Comparison of ENCODE assay signal across 1 cellular context in genomic region chr12:12733118-12733517, GRCh38.
A peak's percentile ranks its signal among the peaks of the same experiment; 100 is the strongest.
TF ChIP-seq lines count a peak whose summit lies in the region.

No MANE protein-coding gene starts in this region.

TF ChIP-seq in HEK293, 187 proteins besides CTCF, POLR2A, EP300 and RAD21 (continued from another document):
- no peak for TF ChIP-seq ZNF518A (tag by site-specific recombination; conservative IDR thresholded peaks at IDR 0.05; ENCODE audit: low read depth)
- TF ChIP-seq, protein P1, sequence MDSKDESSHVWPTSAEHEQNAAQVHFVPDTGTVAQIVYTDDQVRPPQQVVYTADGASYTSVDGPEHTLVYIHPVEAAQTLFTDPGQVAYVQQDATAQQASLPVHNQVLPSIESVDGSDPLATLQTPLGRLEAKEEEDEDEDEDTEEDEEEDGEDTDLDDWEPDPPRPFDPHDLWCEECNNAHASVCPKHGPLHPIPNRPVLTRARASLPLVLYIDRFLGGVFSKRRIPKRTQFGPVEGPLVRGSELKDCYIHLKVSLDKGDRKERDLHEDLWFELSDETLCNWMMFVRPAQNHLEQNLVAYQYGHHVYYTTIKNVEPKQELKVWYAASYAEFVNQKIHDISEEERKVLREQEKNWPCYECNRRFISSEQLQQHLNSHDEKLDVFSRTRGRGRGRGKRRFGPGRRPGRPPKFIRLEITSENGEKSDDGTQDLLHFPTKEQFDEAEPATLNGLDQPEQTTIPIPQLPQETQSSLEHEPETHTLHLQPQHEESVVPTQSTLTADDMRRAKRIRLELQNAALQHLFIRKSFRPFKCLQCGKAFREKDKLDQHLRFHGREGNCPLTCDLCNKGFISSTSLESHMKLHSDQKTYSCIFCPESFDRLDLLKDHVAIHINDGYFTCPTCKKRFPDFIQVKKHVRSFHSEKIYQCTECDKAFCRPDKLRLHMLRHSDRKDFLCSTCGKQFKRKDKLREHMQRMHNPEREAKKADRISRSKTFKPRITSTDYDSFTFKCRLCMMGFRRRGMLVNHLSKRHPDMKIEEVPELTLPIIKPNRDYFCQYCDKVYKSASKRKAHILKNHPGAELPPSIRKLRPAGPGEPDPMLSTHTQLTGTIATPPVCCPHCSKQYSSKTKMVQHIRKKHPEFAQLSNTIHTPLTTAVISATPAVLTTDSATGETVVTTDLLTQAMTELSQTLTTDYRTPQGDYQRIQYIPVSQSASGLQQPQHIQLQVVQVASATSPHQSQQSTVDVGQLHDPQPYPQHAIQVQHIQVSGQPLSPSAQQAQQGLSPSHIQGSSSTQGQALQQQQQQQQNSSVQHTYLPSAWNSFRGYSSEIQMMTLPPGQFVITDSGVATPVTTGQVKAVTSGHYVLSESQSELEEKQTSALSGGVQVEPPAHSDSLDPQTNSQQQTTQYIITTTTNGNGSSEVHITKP (tag by site-specific recombination; IDR thresholded peaks at IDR 0.05) = 0 out of 2 replicates have a peak, but pooled peaks have one; percentile 43
